ENCODE assay signal across 24 cellular contexts in the genomic region with DNA sequence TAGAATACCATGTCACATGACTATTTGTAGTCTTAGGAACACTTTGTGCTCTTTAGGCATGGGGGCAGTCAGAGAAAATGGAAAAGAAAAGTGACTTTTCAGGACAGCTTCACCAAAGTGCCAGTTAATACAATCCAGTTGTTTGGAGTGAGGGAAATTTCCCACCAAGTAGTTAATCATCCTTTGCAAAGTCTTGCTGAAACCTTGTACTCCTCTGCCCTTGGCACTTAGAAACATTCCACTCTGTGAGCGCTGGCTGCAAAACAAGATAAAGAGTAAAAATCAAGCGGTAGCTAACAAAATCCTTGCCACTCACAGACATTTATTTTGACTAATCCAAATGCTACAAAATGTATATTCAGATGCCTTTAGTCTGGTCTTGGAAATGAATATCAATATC.
"Had no signal": no experiment of that assay in that cellular context is flagged by ENCODE, and none has a peak within 500 bp of the region (broad histone marks: within the 10 kb centered on the region; RNA-seq: fewer than 3 reads in every experiment).

No MANE protein-coding gene starts in this region.

- ATAC-seq: effector memory CD8-positive, alpha-beta T cell; esophagus mucosa; foreskin keratinocyte; gastrocnemius medialis; heart left ventricle; heart right ventricle had no signal

- H3K4me3 ChIP-seq: colonic mucosa, coronary artery, dorsolateral prefrontal cortex, esophagus muscularis mucosa, esophagus squamous epithelium, gastrocnemius medialis, heart left ventricle, heart right ventricle, hepatocyte had no signal

- H3K27me3 ChIP-seq: colonic mucosa, dorsolateral prefrontal cortex, esophagus muscularis mucosa, esophagus squamous epithelium, foreskin keratinocyte, gastrocnemius medialis, heart left ventricle, heart right ventricle, hepatocyte had no signal

- H3K27ac ChIP-seq: colonic mucosa, coronary artery, dorsolateral prefrontal cortex, epithelial cell of prostate, esophagus squamous epithelium, foreskin keratinocyte, gastrocnemius medialis, heart left ventricle, heart right ventricle, hepatocyte had no signal

- H3K9me3 ChIP-seq: colonic mucosa, esophagus muscularis mucosa, esophagus squamous epithelium, gastrocnemius medialis, heart left ventricle, heart right ventricle had no signal

- DNase-seq: colonic mucosa; cortex of kidney; dermis blood vessel endothelial cell; dorsolateral prefrontal cortex; effector CD4-positive, alpha-beta T cell; effector CD8-positive, alpha-beta T cell; effector memory CD4-positive, alpha-beta T cell; effector memory CD8-positive, alpha-beta T cell; endodermal cell; erythroblast; esophagus squamous epithelium; foreskin fibroblast; foreskin keratinocyte; foreskin melanocyte; gastrocnemius medialis; glutamatergic neuron; head of caudate nucleus; heart left ventricle; heart right ventricle had no signal

- H2AFZ ChIP-seq: hepatocyte had no signal

- H3K4me2 ChIP-seq: hepatocyte had no signal

- H3K79me2 ChIP-seq: hepatocyte had no signal

- H3K36me3 ChIP-seq: colonic mucosa, esophagus muscularis mucosa, esophagus squamous epithelium, gastrocnemius medialis, heart left ventricle, heart right ventricle had no signal

- H3K4me1 ChIP-seq: colonic mucosa, esophagus squamous epithelium, foreskin keratinocyte, gastrocnemius medialis, heart right ventricle had no signal
